ENCODE assay signal across 12 cellular contexts in genomic region chr15:57235865-57236264, GRCh38.
DNase-seq lines count a peak whose midpoint lies in the region; ATAC-seq and TF ChIP-seq lines count a peak whose summit lies in the region.
"Had no signal": no experiment of that assay in that cellular context is flagged by ENCODE, and none has a peak within 500 bp of the region (broad histone marks: within the 10 kb centered on the region; RNA-seq: fewer than 3 reads in every experiment).

No MANE protein-coding gene starts in this region.

- no peak for TF ChIP-seq CTCF in heart left ventricle (IDR thresholded peaks at IDR 0.05)

- peaks cover 0 to 54% (median 42%) of the 10 kb centered on the region in 9 donors for H3K36me3 ChIP-seq in heart left ventricle

- no peaks in the 10 kb centered on the region for H3K9me3 ChIP-seq in heart left ventricle

- H3K4me1 ChIP-seq in heart left ventricle = peaks cover 0 to 2% (median 0%) of the 10 kb centered on the region in 12 donors

- H3K27ac ChIP-seq in heart left ventricle = no peak overlapping the region

- H3K27me3 ChIP-seq in heart left ventricle = no peaks in the 10 kb centered on the region

- DNase-seq in COR-L47 (lab: John Stamatoyannopoulos, UW) (peak; percentile 45), M059J (ENCODE audit: low read depth) (peak; percentile 78), amniotic epithelial cell (ENCODE audit: low read depth) (peak; percentile 87), kidney tubule cell (ENCODE audit: low spot score) (peak; percentile 83), medulla oblongata (ENCODE audit: extremely low spot score) (no peak), HPDE6-E6E7 (ENCODE audit: extremely low spot score) (no peak), heart left ventricle (no peak)
- DNase-seq: activated naive CD4-positive, alpha-beta T cell; erythroblast; naive thymus-derived CD4-positive, alpha-beta T cell; NCI-H1048 had no signal

- WGBS in heart left ventricle, 4 donors = 72 to 78% (median 77%) methylated on average over 3 of the region's 3 CpGs

- TF ChIP-seq POLR2A in heart left ventricle (IDR thresholded peaks at IDR 0.05) = no peak

- intact Hi-C loops in heart left ventricle (cut with DNase I) = no loop called here

- ATAC-seq in heart left ventricle = no peak
- no peak for ATAC-seq in GM18868 (IDR thresholded peaks at IDR 0.05; ENCODE audit: unreplicated experiment)
- ATAC-seq: naive thymus-derived CD4-positive, alpha-beta T cell had no signal

- no peak overlapping the region for H3K4me3 ChIP-seq in heart left ventricle

Comparison
In these comparisons a context has a peak if more than half of its experiments do, and no peak if none do; other contexts are left out.
1. DNase-seq: peak in COR-L47 (single experiment), M059J (single experiment), amniotic epithelial cell (single experiment) and kidney tubule cell (single experiment); none in medulla oblongata (single experiment), HPDE6-E6E7 (single experiment) and heart left ventricle (0 of 5).